19 cellular contexts compared by ENCODE assay signal in the genomic region with DNA sequence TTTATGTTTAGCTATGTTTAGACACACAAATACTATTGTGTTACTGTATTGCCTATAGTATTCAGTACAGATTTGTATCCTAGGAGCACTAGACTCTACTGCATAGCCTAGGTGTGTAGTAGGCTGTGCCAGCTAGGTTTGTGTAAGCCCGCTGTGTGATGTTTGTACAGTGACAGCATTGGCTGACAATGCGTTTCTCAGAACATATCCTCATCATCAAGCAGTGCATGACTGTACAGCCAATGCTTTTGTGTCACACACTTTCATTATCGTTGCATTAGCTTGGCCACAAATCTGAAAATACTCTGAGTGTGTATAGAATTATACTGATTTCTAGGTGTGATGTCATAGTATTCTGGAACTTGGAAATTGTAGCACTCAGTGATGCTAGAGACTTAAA.
DNase-seq lines count a peak whose midpoint lies in the region; ATAC-seq, FAIRE-seq and TF ChIP-seq lines count a peak whose summit lies in the region.
"Had no signal": no experiment of that assay in that cellular context is flagged by ENCODE, and none has a peak within 500 bp of the region (broad histone marks: within the 10 kb centered on the region; RNA-seq: fewer than 3 reads in every experiment).

No MANE protein-coding gene starts in this region.

- H3K9me3 ChIP-seq in Panc1 (ENCODE audit: control insufficient read depth, insufficient read depth, low read depth, low read length), result no peaks in the 10 kb centered on the region
- no peaks in the 10 kb centered on the region for H3K9me3 ChIP-seq in osteoblast (ENCODE audit: low read depth, low read length)
- H3K9me3 ChIP-seq: spleen, thyroid gland had no signal

- peaks cover 26% of the 10 kb centered on the region for H4K20me1 ChIP-seq in osteoblast (ENCODE audit: insufficient read depth, low read length)

- intact Hi-C loops in Panc1 (cut with micrococcal nuclease; ENCODE audit: unreplicated experiment), result no loop called here

- POLR2A ChIA-PET in Panc1 (lab: Charles Lee), result interaction anchor here (0.6 kb wide), 1 partner anchor 11 kb away, joined by 5 read pairs; no protein-coding TSS in a partner anchor

- CTCF ChIA-PET in Panc1 (lab: Charles Lee), result no interaction called here

- H3K36me3 ChIP-seq in Panc1 (ENCODE audit: control insufficient read depth, insufficient read depth, low read length), result no peaks in the 10 kb centered on the region
- no peaks in the 10 kb centered on the region for H3K36me3 ChIP-seq in osteoblast (ENCODE audit: insufficient read depth, low read length)
- H3K36me3 ChIP-seq: spleen, thyroid gland had no signal

- H3K4me1 ChIP-seq in Panc1 (ENCODE audit: control insufficient read depth, insufficient read depth, low read length) (no peaks in the 10 kb centered on the region), osteoblast (ENCODE audit: insufficient read depth, low read length) (peaks cover 3% of the 10 kb centered on the region)
- H3K4me1 ChIP-seq: spleen, thyroid gland had no signal

- in situ Hi-C loops in Panc1 (cut with HindIII; ENCODE audit: low pct_unique_long_range_greater_than_20kb, low sequenced_read_pairs), result no loop called here

- BruUV-seq in Panc1 (replicated peaks; lab: Mats Ljungman, UMichigan), result no TSS peak

- H2AFZ ChIP-seq in osteoblast (ENCODE audit: low read length), result no peak overlapping the region

- no peak overlapping the region for H3K4me3 ChIP-seq in Panc1 (ENCODE audit: low read depth in 2 of 2, low read length in 2 of 2)
- H3K4me3 ChIP-seq in osteoblast (ENCODE audit: insufficient read depth, low read length), result no peak overlapping the region
- H3K4me3 ChIP-seq: spleen, thyroid gland had no signal

- peaks cover 42% of the 10 kb centered on the region for H3K79me2 ChIP-seq in osteoblast (ENCODE audit: insufficient read depth, low read length)

- H3K4me2 ChIP-seq in osteoblast (ENCODE audit: insufficient read depth, low read length), result no peak overlapping the region

- no peak for FAIRE-seq in GM19239 (lab: Jason Lieb, UNC)

- H3K27ac ChIP-seq in Panc1 (ENCODE audit: low read length) (no peak overlapping the region), epithelial cell of prostate (peak overlapping the region; percentile 72), osteoblast (ENCODE audit: low read depth, low read length) (peak overlapping the region; percentile 5)
- H3K27ac ChIP-seq: spleen, thyroid gland had no signal

- ATAC-seq in Panc1 (peak; percentile 86), omental fat pad (ENCODE audit: low FRiP score) (no peak), GM18498 (IDR thresholded peaks at IDR 0.05; ENCODE audit: unreplicated experiment) (no peak), HG02885 (IDR thresholded peaks at IDR 0.05; ENCODE audit: poor library complexity, unreplicated experiment) (no peak)
- ATAC-seq: activated CD8-positive, alpha-beta T cell treated with anti-CD3 and anti-CD28 coated beads, Interleukin-2, amount 10 ng/mL, durations not matched to agents 7 days and 5 days had no signal

- H3K27me3 ChIP-seq in Panc1 (ENCODE audit: control insufficient read depth, insufficient read depth, low read length), result no peaks in the 10 kb centered on the region
- no peaks in the 10 kb centered on the region for H3K27me3 ChIP-seq in osteoblast (ENCODE audit: insufficient read depth, low read length)
- H3K27me3 ChIP-seq: spleen, thyroid gland had no signal

- peak; percentile 48 for DNase-seq in EH (ENCODE audit: low read depth)
- no peak for DNase-seq in Panc1 (ENCODE audit: low read depth, low spot score)
- peak; percentile 45 for DNase-seq in epithelial cell of prostate (ENCODE audit: low read depth, low spot score)
- DNase-seq in osteoblast (ENCODE audit: insufficient read length, low spot score, missing footprints), result no peak
- DNase-seq in omental fat pad (ENCODE audit: low spot score), result no peak
- no peak for DNase-seq in GM19239 (ENCODE audit: insufficient read length, low spot score)
- DNase-seq: activated CD8-positive, alpha-beta T cell treated with anti-CD3 and anti-CD28 coated beads, Interleukin-2, amount 10 ng/mL, durations not matched to agents 7 days and 5 days; AML-193; foreskin melanocyte; KG1; NCI-H1092; NCI-H2171; NCI-H82; posterior cingulate gyrus; RPMI8226; spleen; thyroid gland had no signal

- TF ChIP-seq CTCF in Panc1 (IDR thresholded peaks at IDR 0.05), result no peak
- TF ChIP-seq CTCF in osteoblast (IDR thresholded peaks at IDR 0.05; ENCODE audit: extremely low read depth, low read depth, low read length), result no peak
- no peak for TF ChIP-seq CTCF in omental fat pad (IDR thresholded peaks at IDR 0.05)

Comparison
In these comparisons a context has a peak if more than half of its experiments do, and no peak if none do; other contexts are left out.
1. DNase-seq: peak in EH (single experiment) and epithelial cell of prostate (single experiment); none in Panc1 (single experiment), osteoblast (single experiment), omental fat pad (single experiment) and GM19239 (single experiment).